In genomic region chr12:85874064-85874463, GRCh38 we compare ENCODE assay signal across 9 cellular contexts. TPM values are rescaled to one million over a fixed set of nuclear protein-coding genes. Genes with fewer than 3 reads are reported as not detected.
DNase-seq lines count a peak whose midpoint lies in the region; ATAC-seq, FAIRE-seq and TF ChIP-seq lines count a peak whose summit lies in the region.
"Had no signal": no experiment of that assay in that cellular context is flagged by ENCODE, and none has a peak within 500 bp of the region (broad histone marks: within the 10 kb centered on the region; RNA-seq: fewer than 3 reads in every experiment).

Gene NTS, plus strand, starts transcription at chr12:85874295. Its CDS starts 109 bp downstream, at chr12:85874404.

- no peak within 1 kb of the TSS for H3K27ac ChIP-seq in ascending aorta

- intact Hi-C loops in ascending aorta (cut with DNase I), result no loop called here
- intact Hi-C loops in activated CD4-positive, alpha-beta T cell treated with anti-CD3 and anti-CD28 coated beads for 36 hours (cut with DNase I, micrococcal nuclease), result loop anchor here in 1 of 2 experiments (5.0 kb wide), 1 partner anchor 997 kb away; no protein-coding TSS in a partner anchor

- POLR2A ChIA-PET in activated CD4-positive, alpha-beta T cell treated with anti-CD3 and anti-CD28 coated beads for 36 hours (lab: Charles Lee), result no interaction called here

- FAIRE-seq in urothelium cell line (lab: Jason Lieb, UNC), result no peak

- peak; percentile 67 for DNase-seq in NCI-H82 (lab: John Stamatoyannopoulos, UW)
- peak; percentile 86 for DNase-seq in islet precursor cell
- no peak for DNase-seq in ascending aorta (ENCODE audit: low spot score in 2 of 2)
- DNase-seq in activated CD4-positive, alpha-beta T cell treated with anti-CD3 and anti-CD28 coated beads for 36 hours, result no peak
- no peak for DNase-seq in GF-D8 (lab: John Stamatoyannopoulos, UW)
- no peak for DNase-seq in urothelium cell line (ENCODE audit: low spot score)

- H3K9me3 Mint-ChIP-seq in activated CD4-positive, alpha-beta T cell treated with anti-CD3 and anti-CD28 coated beads for 36 hours (ENCODE audit: low read depth), result no peaks in the 10 kb centered on the region

- H3K4me3 Mint-ChIP-seq in activated CD4-positive, alpha-beta T cell treated with anti-CD3 and anti-CD28 coated beads for 36 hours, result no peak within 1 kb of the TSS

- no peak for TF ChIP-seq CTCF in ascending aorta (IDR thresholded peaks at IDR 0.05)

- no peaks in the 10 kb centered on the region for H3K36me3 Mint-ChIP-seq in activated CD4-positive, alpha-beta T cell treated with anti-CD3 and anti-CD28 coated beads for 36 hours (ENCODE audit: low read depth)

- H3K9me3 ChIP-seq in ascending aorta, result no peaks in the 10 kb centered on the region

- peak; percentile 80 for ATAC-seq in GM19023 (IDR thresholded peaks at IDR 0.05; ENCODE audit: unreplicated experiment)
- ATAC-seq in HG02938 (IDR thresholded peaks at IDR 0.05; ENCODE audit: unreplicated experiment), result peak; percentile 86
- ATAC-seq in activated CD4-positive, alpha-beta T cell treated with anti-CD3 and anti-CD28 coated beads for 36 hours, result no peak

- H3K4me1 Mint-ChIP-seq in activated CD4-positive, alpha-beta T cell treated with anti-CD3 and anti-CD28 coated beads for 36 hours, result no peaks in the 10 kb centered on the region

- H3K4me1 ChIP-seq in ascending aorta, result no peaks in the 10 kb centered on the region

- H3K27ac Mint-ChIP-seq in activated CD4-positive, alpha-beta T cell treated with anti-CD3 and anti-CD28 coated beads for 36 hours, result no peak within 1 kb of the TSS

- H3K27me3 Mint-ChIP-seq in activated CD4-positive, alpha-beta T cell treated with anti-CD3 and anti-CD28 coated beads for 36 hours, result no peaks in the 10 kb centered on the region

- H3K4me3 ChIP-seq in ascending aorta, result no peak within 1 kb of the TSS

- CTCF ChIA-PET in activated CD4-positive, alpha-beta T cell treated with anti-CD3 and anti-CD28 coated beads for 36 hours (lab: Charles Lee), result interaction anchor here (1.0 kb wide), 1 partner anchor 999 kb away, joined by 3 read pairs; no protein-coding TSS in a partner anchor

- no peaks in the 10 kb centered on the region for H3K36me3 ChIP-seq in ascending aorta

- H3K27me3 ChIP-seq in ascending aorta, result no peaks in the 10 kb centered on the region

RNA-seq across cellular contexts. Expression of gene NTS, which starts in this region (rescaled TPM):
- not detected for total RNA-seq in ascending aorta
- total RNA-seq in activated CD4-positive, alpha-beta T cell treated with anti-CD3 and anti-CD28 coated beads for 36 hours, result not detected
- total RNA-seq: LHCN-M2 had no signal

Comparison
In these comparisons a context has a peak if more than half of its experiments do, and no peak if none do; other contexts are left out.
1. DNase-seq: peak in NCI-H82 (single experiment) and islet precursor cell (single experiment); none in ascending aorta (0 of 2), activated CD4-positive, alpha-beta T cell treated with anti-CD3 and anti-CD28 coated beads for 36 hours (single experiment), GF-D8 (single experiment) and urothelium cell line (single experiment).